ENCODE assay signal across 11 cellular contexts in the genomic region with DNA sequence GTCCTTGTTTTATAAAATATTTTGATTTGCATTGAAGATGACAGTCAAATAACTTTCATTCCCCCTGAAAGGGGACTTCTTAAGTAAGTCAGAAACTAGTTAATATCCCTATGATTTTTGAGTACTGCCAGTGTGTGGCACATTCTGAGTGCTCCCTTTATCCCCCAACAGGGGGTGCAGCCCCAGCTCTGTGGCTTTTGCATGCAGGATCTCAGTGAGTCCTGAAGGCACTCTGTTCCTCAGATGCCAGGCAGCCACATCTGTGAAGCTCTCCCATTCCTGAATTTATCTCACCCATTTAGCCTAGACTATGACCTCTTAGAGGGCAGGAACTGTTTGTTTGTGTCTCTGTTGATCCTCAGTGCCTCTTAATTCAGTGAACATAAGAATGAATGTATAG.
DNase-seq lines count a peak whose midpoint lies in the region; ATAC-seq and TF ChIP-seq lines count a peak whose summit lies in the region.
"Had no signal": no experiment of that assay in that cellular context is flagged by ENCODE, and none has a peak within 500 bp of the region (broad histone marks: within the 10 kb centered on the region; RNA-seq: fewer than 3 reads in every experiment).

No MANE protein-coding gene starts in this region.

- H3K4me3 Mint-ChIP-seq in brain (no peak overlapping the region), nephron progenitor cell (no peak overlapping the region)
- H3K4me3 Mint-ChIP-seq: B cell; stimulated activated naive B cell treated with anti-CD40 and anti-IgM and Interleukin-4, amounts not matched to agents 10 μg/mL and 1 μg/mL and 100 μg/mL, for 72 hours had no signal

- peaks cover 17% of the 10 kb centered on the region for H3K4me1 Mint-ChIP-seq in brain
- H3K4me1 Mint-ChIP-seq in nephron progenitor cell: no peaks in the 10 kb centered on the region
- H3K4me1 Mint-ChIP-seq: B cell had no signal

- H3K36me3 Mint-ChIP-seq in brain: peaks cover 7% of the 10 kb centered on the region
- H3K36me3 Mint-ChIP-seq in nephron progenitor cell (ENCODE audit: low read depth): peaks cover 6% of the 10 kb centered on the region

- no peak overlapping the region for H2AFZ ChIP-seq in KMS-11 (ENCODE audit: low read depth)

- H3K4me3 ChIP-seq in KMS-11 (IDR thresholded peaks at IDR 0.05; ENCODE audit: insufficient read depth, low read depth, low read length): no peak overlapping the region

- peak; percentile 57 for TF ChIP-seq CTCF in KMS-11 (conservative IDR thresholded peaks at IDR 0.05; ENCODE audit: low read depth, low read length)
- peak; percentile 34 to 52 for TF ChIP-seq CTCF in brain (conservative IDR thresholded peaks at IDR 0.05)
- peak; percentile 41 for TF ChIP-seq CTCF in nephron progenitor cell (IDR thresholded peaks at IDR 0.05)

- ATAC-seq in HG03095 (IDR thresholded peaks at IDR 0.05; ENCODE audit: unreplicated experiment): no peak
- no peak for ATAC-seq in HG02981 (IDR thresholded peaks at IDR 0.05; ENCODE audit: unreplicated experiment)

- H3K9ac ChIP-seq in KMS-11: no peak overlapping the region

- DNase-seq in NCI-H146 (lab: John Stamatoyannopoulos, UW): peak; percentile 5
- DNase-seq in NCI-H146 treated with DMSO at 0.1 percent for 48 hours (lab: John Stamatoyannopoulos, UW; ENCODE audit: unreplicated experiment): no peak
- DNase-seq in nephron progenitor cell: peak; percentile 20
- DNase-seq in GM19238 (ENCODE audit: insufficient read length, low spot score): no peak
- DNase-seq: stimulated activated naive B cell treated with anti-CD40 and anti-IgM and Interleukin-4, amounts not matched to agents 10 μg/mL and 1 μg/mL and 100 μg/mL, for 72 hours; T-helper 1 cell had no signal

- H3K27ac Mint-ChIP-seq in brain (no peak overlapping the region), nephron progenitor cell (no peak overlapping the region)
- H3K27ac Mint-ChIP-seq: B cell; stimulated activated naive B cell treated with anti-CD40 and anti-IgM and Interleukin-4, amounts not matched to agents 10 μg/mL and 1 μg/mL and 100 μg/mL, for 72 hours had no signal

- no peaks in the 10 kb centered on the region for H4K20me1 ChIP-seq in KMS-11 (ENCODE audit: insufficient read depth)

- H3K4me2 ChIP-seq in KMS-11: no peak overlapping the region

- H3K36me3 ChIP-seq in KMS-11 (ENCODE audit: insufficient read depth): no peaks in the 10 kb centered on the region

- H3K27ac ChIP-seq in KMS-11: no peak overlapping the region

- peaks cover 9% of the 10 kb centered on the region for H3K4me1 ChIP-seq in KMS-11 (ENCODE audit: low read depth, poor library complexity, severe bottlenecking)

- no peaks in the 10 kb centered on the region for H3K27me3 Mint-ChIP-seq in brain
- H3K27me3 Mint-ChIP-seq in nephron progenitor cell (ENCODE audit: low read depth, poor library complexity): no peaks in the 10 kb centered on the region
- H3K27me3 Mint-ChIP-seq: B cell; stimulated activated naive B cell treated with anti-CD40 and anti-IgM and Interleukin-4, amounts not matched to agents 10 μg/mL and 1 μg/mL and 100 μg/mL, for 72 hours had no signal

- no peaks in the 10 kb centered on the region for H3K79me2 ChIP-seq in KMS-11 (ENCODE audit: insufficient read depth, low read depth)

- no peaks in the 10 kb centered on the region for H3K9me3 Mint-ChIP-seq in brain
- H3K9me3 Mint-ChIP-seq in nephron progenitor cell: no peaks in the 10 kb centered on the region
- H3K9me3 Mint-ChIP-seq: stimulated activated naive B cell treated with anti-CD40 and anti-IgM and Interleukin-4, amounts not matched to agents 10 μg/mL and 1 μg/mL and 100 μg/mL, for 72 hours had no signal

- no peaks in the 10 kb centered on the region for H3K27me3 ChIP-seq in KMS-11 (ENCODE audit: insufficient read depth, low read depth)

Comparison
In these comparisons a context has a peak if more than half of its experiments do, and no peak if none do; other contexts are left out.
1. DNase-seq: peak in NCI-H146 (single experiment) and nephron progenitor cell (single experiment); none in NCI-H146 treated with DMSO at 0.1 percent for 48 hours (single experiment) and GM19238 (single experiment).
2. Peak in every context shown above with its lines, with median percentiles within 50 percentile points of each other: CTCF ChIP-seq.